22 cellular contexts compared by ENCODE assay signal in the genomic region with DNA sequence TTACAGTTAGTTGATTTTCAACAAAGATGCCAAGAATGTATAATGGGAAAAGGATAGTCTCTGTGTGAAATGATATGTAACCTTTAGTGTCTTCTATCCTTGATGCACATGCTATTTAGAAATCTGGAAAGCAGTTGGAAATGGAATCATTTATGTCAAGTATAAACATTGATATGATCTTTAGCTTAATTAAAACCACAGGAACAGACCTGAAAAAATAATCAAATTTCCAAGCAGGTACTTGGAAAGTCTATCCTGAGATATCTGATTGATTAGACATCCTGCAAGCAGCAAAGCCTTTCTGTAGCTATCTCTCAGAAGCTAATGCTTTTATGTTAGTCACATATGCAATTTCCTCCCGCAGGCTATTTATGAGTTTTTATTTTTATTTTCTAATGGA.
"Had no signal": no experiment of that assay in that cellular context is flagged by ENCODE, and none has a peak within 500 bp of the region (broad histone marks: within the 10 kb centered on the region; RNA-seq: fewer than 3 reads in every experiment).

No MANE protein-coding gene starts in this region.

- H3K36me3 ChIP-seq: esophagus squamous epithelium, gastrocnemius medialis, heart right ventricle, left lung, lower lobe of right lung had no signal

- H3K9me3 ChIP-seq: esophagus squamous epithelium, gastrocnemius medialis, left lung, lower lobe of right lung, mucosa of descending colon had no signal

- H3K27me3 ChIP-seq: esophagus squamous epithelium, gastrocnemius medialis, heart right ventricle, left lung had no signal

- H3K4me1 Mint-ChIP-seq: naive B cell had no signal

- H3K27ac Mint-ChIP-seq: mesothelial cell of epicardium had no signal

- H3K27me3 Mint-ChIP-seq: dendritic cell treated with granulocyte-macrophage colony-stimulating factor and Interleukin-4, amounts not matched to agents 40 ng/mL and 50 ng/mL, for 4 days had no signal

- H3K4me3 Mint-ChIP-seq: dendritic cell treated with granulocyte-macrophage colony-stimulating factor and Interleukin-4, amounts not matched to agents 40 ng/mL and 50 ng/mL, for 4 days; mesothelial cell of epicardium; naive B cell had no signal

- H3K4me3 ChIP-seq: coronary artery, esophagus squamous epithelium, gastrocnemius medialis, heart right ventricle, left lung, lower lobe of right lung, mucosa of descending colon had no signal

- H3K36me3 Mint-ChIP-seq: mesothelial cell of epicardium, naive B cell had no signal

- DNase-seq: effector CD4-positive, alpha-beta T cell; effector memory CD4-positive, alpha-beta T cell; erythroblast; esophagus squamous epithelium; foreskin fibroblast; foreskin melanocyte; gastrocnemius medialis; glutamatergic neuron; head of caudate nucleus; heart right ventricle; hippocampal formation; left cardiac atrium; left lung; left ventricle myocardium superior; lower lobe of right lung; mesenchymal stem cell; mucosa of descending colon; naive B cell had no signal

- H3K4me1 ChIP-seq: esophagus squamous epithelium, gastrocnemius medialis had no signal

- H3K9me3 Mint-ChIP-seq: dendritic cell treated with granulocyte-macrophage colony-stimulating factor and Interleukin-4, amounts not matched to agents 40 ng/mL and 50 ng/mL, for 4 days; mesothelial cell of epicardium; naive B cell had no signal

- H3K27ac ChIP-seq: coronary artery, epithelial cell of prostate, esophagus squamous epithelium, gastrocnemius medialis, heart right ventricle, left lung, lower lobe of right lung had no signal
